In genomic region chr5:138353550-138353893, GRCh38 we compare ENCODE assay signal across 8 cellular contexts. TPM values are rescaled to one million over a fixed set of nuclear protein-coding genes. Genes with fewer than 3 reads are reported as not detected.
A peak's percentile ranks its signal among the peaks of the same experiment; 100 is the strongest.
DNase-seq lines count a peak whose midpoint lies in the region; ATAC-seq, FAIRE-seq and TF ChIP-seq lines count a peak whose summit lies in the region.

No MANE protein-coding gene starts in this region.

- H3K9ac ChIP-seq in mesendoderm (ENCODE audit: low read length) = peak overlapping the region; percentile 94

- no peak for FAIRE-seq in frontal cortex (lab: Jason Lieb, UNC)

- H2BK15ac ChIP-seq in mesendoderm (replicated peaks; ENCODE audit: low read depth) = no peak overlapping the region

- no peak for ATAC-seq in GM21576 (IDR thresholded peaks at IDR 0.05; ENCODE audit: unreplicated experiment)
- ATAC-seq in GM19035 (IDR thresholded peaks at IDR 0.05; ENCODE audit: unreplicated experiment) = no peak
- no peak for ATAC-seq in HG03039 (IDR thresholded peaks at IDR 0.05; ENCODE audit: unreplicated experiment)

- peak overlapping the region; percentile 100 for H3K18ac ChIP-seq in mesendoderm (ENCODE audit: low read length)

- H3K56ac ChIP-seq in mesendoderm (ENCODE audit: low read length) = peak overlapping the region; percentile 95

- peak overlapping the region; percentile 98 for H3K4ac ChIP-seq in mesendoderm (ENCODE audit: low read depth, low read length)

- H3K27me3 ChIP-seq in MG63 (no peaks in the 10 kb centered on the region), mesendoderm (ENCODE audit: insufficient read depth, low read length, poor library complexity) (no peaks in the 10 kb centered on the region)

- peak; percentile 45 for DNase-seq in CD1c-positive myeloid dendritic cell (ENCODE audit: extremely low spot score)
- no peak for DNase-seq in MG63
- no peak for DNase-seq in cardiac fibroblast (ENCODE audit: low read depth in 2 of 2)
- DNase-seq in mesendoderm = no peak
- no peak for DNase-seq in frontal cortex (ENCODE audit: low spot score in 2 of 2)

- peak overlapping the region; percentile 95 for H3K27ac ChIP-seq in mesendoderm (ENCODE audit: low read depth, low read length)

- H3K4me3 ChIP-seq in MG63 (peak overlapping the region; percentile 80), cardiac fibroblast (replicated peaks in 1 of 2; ENCODE audit: low read depth in 2 of 2, low read length in 2 of 2) (peak overlapping the region; percentile 80 to 87), mesendoderm (ENCODE audit: low read length) (peak overlapping the region; percentile 92)

- peaks cover 9% of the 10 kb centered on the region for H3K9me3 ChIP-seq in MG63

- peak overlapping the region; percentile 34 for H3K4me2 ChIP-seq in mesendoderm (ENCODE audit: low read length)

- peaks cover 8% of the 10 kb centered on the region for H3K4me1 ChIP-seq in mesendoderm (ENCODE audit: control insufficient read depth, low read depth, low read length)

- H3K79me2 ChIP-seq in mesendoderm (ENCODE audit: control insufficient read depth, insufficient read depth, low read length) = peaks cover 40% of the 10 kb centered on the region

- peak overlapping the region; percentile 88 for H4K8ac ChIP-seq in mesendoderm (ENCODE audit: low read depth, low read length)

- no CpG with 5 or more reads among the region's 8 CpGs for WGBS in mesendoderm (ENCODE audit: extremely low coverage, insufficient coverage, low lambda C conversion rate)

- H3K79me1 ChIP-seq in mesendoderm (ENCODE audit: low read length) = peaks cover 4% of the 10 kb centered on the region

- no peak overlapping the region for H3K23ac ChIP-seq in mesendoderm (ENCODE audit: low read length)

- H4K5ac ChIP-seq in mesendoderm (ENCODE audit: low read length) = no peak overlapping the region

- no peak for TF ChIP-seq CTCF in cardiac fibroblast (IDR thresholded peaks at IDR 0.05; ENCODE audit: low read depth, low read length)

- H3K36me3 ChIP-seq in MG63 = peaks cover 34% of the 10 kb centered on the region
- peaks cover 2% of the 10 kb centered on the region for H3K36me3 ChIP-seq in mesendoderm (ENCODE audit: control insufficient read depth, insufficient read depth, low read length)

- no peak overlapping the region for H2AK5ac ChIP-seq in mesendoderm (ENCODE audit: low read length)

- H2BK5ac ChIP-seq in mesendoderm (ENCODE audit: low read length) = no peak overlapping the region

- H2BK120ac ChIP-seq in mesendoderm (ENCODE audit: low read depth, low read length) = no peak overlapping the region

RNA-seq across cellular contexts. Expression of gene KDM3B, which starts 1.0 kb away (rescaled TPM):
- total RNA-seq in MG63 (2014; rRNA removed; shearing (Covaris generic); ENCODE audit: low replicate concordance) = 41.6 and 42.9 TPM in 2 replicates
- polyA plus RNA-seq in mesendoderm (2013, experiment 1 of 2) = 28.6 TPM
- polyA plus RNA-seq in mesendoderm (2013, experiment 2 of 2) = 27.5 TPM
- 81.9 TPM for total RNA-seq in frontal cortex

RNA-seq across cellular contexts. Expression of gene FAM53C, which starts 15.5 kb away (rescaled TPM):
- total RNA-seq in MG63 (2014; rRNA removed; shearing (Covaris generic); ENCODE audit: low replicate concordance) = 34.5 and 76.2 TPM in 2 replicates
- 42.5 TPM for polyA plus RNA-seq in mesendoderm (2013, experiment 1 of 2)
- polyA plus RNA-seq in mesendoderm (2013, experiment 2 of 2) = 43.7 TPM
- 19.2 TPM for total RNA-seq in frontal cortex

RNA-seq across cellular contexts. Expression of gene CDC25C, which starts 21.9 kb away (rescaled TPM):
- 20.2 and 23.9 TPM in 2 replicates for total RNA-seq in MG63 (2014; rRNA removed; shearing (Covaris generic); ENCODE audit: low replicate concordance)
- polyA plus RNA-seq in mesendoderm (2013, experiment 1 of 2) = 25.5 TPM
- polyA plus RNA-seq in mesendoderm (2013, experiment 2 of 2) = 25.5 TPM
- total RNA-seq in frontal cortex = 2.4 TPM
